Comparison of ENCODE assay signal across 1 cellular context in genomic region chr16:23148513-23149266, GRCh38.
A peak's percentile ranks its signal among the peaks of the same experiment; 100 is the strongest.
TF ChIP-seq lines count a peak whose summit lies in the region.

No MANE protein-coding gene starts in this region.

TF ChIP-seq in GM12878, 131 proteins besides CTCF, POLR2A, EP300 and RAD21 (continued from another document):
- TF ChIP-seq, protein P1, sequence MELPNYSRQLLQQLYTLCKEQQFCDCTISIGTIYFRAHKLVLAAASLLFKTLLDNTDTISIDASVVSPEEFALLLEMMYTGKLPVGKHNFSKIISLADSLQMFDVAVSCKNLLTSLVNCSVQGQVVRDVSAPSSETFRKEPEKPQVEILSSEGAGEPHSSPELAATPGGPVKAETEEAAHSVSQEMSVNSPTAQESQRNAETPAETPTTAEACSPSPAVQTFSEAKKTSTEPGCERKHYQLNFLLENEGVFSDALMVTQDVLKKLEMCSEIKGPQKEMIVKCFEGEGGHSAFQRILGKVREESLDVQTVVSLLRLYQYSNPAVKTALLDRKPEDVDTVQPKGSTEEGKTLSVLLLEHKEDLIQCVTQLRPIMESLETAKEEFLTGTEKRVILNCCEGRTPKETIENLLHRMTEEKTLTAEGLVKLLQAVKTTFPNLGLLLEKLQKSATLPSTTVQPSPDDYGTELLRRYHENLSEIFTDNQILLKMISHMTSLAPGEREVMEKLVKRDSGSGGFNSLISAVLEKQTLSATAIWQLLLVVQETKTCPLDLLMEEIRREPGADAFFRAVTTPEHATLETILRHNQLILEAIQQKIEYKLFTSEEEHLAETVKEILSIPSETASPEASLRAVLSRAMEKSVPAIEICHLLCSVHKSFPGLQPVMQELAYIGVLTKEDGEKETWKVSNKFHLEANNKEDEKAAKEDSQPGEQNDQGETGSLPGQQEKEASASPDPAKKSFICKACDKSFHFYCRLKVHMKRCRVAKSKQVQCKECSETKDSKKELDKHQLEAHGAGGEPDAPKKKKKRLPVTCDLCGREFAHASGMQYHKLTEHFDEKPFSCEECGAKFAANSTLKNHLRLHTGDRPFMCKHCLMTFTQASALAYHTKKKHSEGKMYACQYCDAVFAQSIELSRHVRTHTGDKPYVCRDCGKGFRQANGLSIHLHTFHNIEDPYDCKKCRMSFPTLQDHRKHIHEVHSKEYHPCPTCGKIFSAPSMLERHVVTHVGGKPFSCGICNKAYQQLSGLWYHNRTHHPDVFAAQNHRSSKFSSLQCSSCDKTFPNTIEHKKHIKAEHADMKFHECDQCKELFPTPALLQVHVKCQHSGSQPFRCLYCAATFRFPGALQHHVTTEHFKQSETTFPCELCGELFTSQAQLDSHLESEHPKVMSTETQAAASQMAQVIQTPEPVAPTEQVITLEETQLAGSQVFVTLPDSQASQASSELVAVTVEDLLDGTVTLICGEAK (IDR thresholded peaks at IDR 0.05; ENCODE audit: borderline replicate concordance) = no peak
- TF ChIP-seq ZNF24 (IDR thresholded peaks at IDR 0.05) (peak; percentile 97), MAX (IDR thresholded peaks at IDR 0.05; ENCODE audit: low read depth, low read length) (peak; percentile 44; the same call in 1 of the 2 replicates), NFYA (IDR thresholded peaks at IDR 0.05; ENCODE audit: borderline replicate concordance, low read depth, low read length) (no peak), SMAD1 (IDR thresholded peaks at IDR 0.05; ENCODE audit: low read depth, partially characterized antibody) (no peak), RELA (IDR thresholded peaks at IDR 0.05; ENCODE audit: borderline replicate concordance, partially characterized antibody) (peak; percentile 25), MXI1 (IDR thresholded peaks at IDR 0.05; ENCODE audit: low read depth, low read length) (peak; percentile 77), TCF12 (IDR thresholded peaks at IDR 0.05; ENCODE audit: low read depth, low read length) (0 out of 2 replicates have a peak, but pooled peaks have one; percentile 20)
- TF ChIP-seq, protein P2, sequence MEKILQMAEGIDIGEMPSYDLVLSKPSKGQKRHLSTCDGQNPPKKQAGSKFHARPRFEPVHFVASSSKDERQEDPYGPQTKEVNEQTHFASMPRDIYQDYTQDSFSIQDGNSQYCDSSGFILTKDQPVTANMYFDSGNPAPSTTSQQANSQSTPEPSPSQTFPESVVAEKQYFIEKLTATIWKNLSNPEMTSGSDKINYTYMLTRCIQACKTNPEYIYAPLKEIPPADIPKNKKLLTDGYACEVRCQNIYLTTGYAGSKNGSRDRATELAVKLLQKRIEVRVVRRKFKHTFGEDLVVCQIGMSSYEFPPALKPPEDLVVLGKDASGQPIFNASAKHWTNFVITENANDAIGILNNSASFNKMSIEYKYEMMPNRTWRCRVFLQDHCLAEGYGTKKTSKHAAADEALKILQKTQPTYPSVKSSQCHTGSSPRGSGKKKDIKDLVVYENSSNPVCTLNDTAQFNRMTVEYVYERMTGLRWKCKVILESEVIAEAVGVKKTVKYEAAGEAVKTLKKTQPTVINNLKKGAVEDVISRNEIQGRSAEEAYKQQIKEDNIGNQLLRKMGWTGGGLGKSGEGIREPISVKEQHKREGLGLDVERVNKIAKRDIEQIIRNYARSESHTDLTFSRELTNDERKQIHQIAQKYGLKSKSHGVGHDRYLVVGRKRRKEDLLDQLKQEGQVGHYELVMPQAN (conservative IDR thresholded peaks at IDR 0.05) = peak; percentile 56; the same call in 1 of the 2 replicates
